ENCODE assay signal across 8 cellular contexts in the genomic region with DNA sequence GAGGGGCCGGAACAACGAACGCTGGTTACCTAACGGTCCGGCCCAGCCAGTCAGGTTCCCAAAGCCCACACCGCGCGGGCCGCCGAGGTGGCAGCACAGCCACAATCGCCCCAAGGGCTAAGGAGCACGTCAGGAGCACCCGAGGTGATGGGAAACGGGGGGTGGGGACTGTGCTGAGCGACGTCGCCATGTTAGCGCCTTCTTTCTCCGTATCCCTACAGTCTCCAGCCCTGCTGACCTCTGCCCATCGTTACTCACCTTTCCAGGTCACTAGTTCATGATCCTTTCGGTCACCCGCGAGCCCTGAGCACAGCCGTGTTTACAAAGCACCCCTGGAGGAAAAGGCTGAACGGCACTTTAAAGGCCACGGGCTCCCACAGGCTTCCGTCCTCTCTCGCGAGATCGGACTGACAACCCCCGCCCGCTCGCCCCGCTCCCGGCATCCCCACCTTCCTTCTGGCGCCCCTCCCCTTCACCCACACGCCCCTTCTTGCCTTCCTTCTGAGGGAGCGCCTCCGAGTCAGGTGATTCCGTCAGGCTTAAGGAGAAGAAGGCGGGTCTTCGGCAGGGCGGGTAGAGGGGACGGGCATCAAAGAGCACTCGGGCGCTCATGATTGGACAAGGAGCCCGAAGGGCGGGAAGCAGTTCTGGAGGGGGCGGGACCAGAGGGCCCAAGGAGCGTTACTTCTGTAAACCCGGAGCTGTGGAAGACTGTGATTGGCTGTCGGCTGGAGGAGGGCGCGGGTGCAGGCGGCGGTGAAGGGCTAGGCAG. TPM values are rescaled to one million over a fixed set of nuclear protein-coding genes. Genes with fewer than 3 reads are reported as not detected.
DNase-seq lines count a peak whose midpoint lies in the region; ATAC-seq and TF ChIP-seq lines count a peak whose summit lies in the region.

A gene with protein sequence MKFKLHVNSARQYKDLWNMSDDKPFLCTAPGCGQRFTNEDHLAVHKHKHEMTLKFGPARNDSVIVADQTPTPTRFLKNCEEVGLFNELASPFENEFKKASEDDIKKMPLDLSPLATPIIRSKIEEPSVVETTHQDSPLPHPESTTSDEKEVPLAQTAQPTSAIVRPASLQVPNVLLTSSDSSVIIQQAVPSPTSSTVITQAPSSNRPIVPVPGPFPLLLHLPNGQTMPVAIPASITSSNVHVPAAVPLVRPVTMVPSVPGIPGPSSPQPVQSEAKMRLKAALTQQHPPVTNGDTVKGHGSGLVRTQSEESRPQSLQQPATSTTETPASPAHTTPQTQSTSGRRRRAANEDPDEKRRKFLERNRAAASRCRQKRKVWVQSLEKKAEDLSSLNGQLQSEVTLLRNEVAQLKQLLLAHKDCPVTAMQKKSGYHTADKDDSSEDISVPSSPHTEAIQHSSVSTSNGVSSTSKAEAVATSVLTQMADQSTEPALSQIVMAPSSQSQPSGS (minus strand): TSS at position 412 of the 772 bp plus-strand sequence. CDS start 31,760 bp downstream, outside the sequence.

- H3K4me1 ChIP-seq in suprapubic skin, result peaks cover 14% of the 10 kb centered on the region

- H3K27ac Mint-ChIP-seq in activated naive CD4-positive, alpha-beta T cell treated with anti-CD3 and anti-CD28 coated beads, Interleukin-2, amount 50 U/mL, for 72 hours, result peak within 1 kb of the TSS; percentile 95 to 100

- peak within 1 kb of the TSS; percentile 94 for H3K27ac ChIP-seq in suprapubic skin

- peak; percentile 97 for ATAC-seq in HG02610 (IDR thresholded peaks at IDR 0.05; ENCODE audit: unreplicated experiment)
- ATAC-seq in activated naive CD4-positive, alpha-beta T cell treated with anti-CD3 and anti-CD28 coated beads, Interleukin-2, amount 50 U/mL, for 72 hours, result peak; percentile 92 to 93

- peak within 1 kb of the TSS; percentile 91 for H3K4me3 ChIP-seq in GM08714 (ENCODE audit: low read length)
- H3K4me3 ChIP-seq in suprapubic skin, result peak within 1 kb of the TSS; percentile 86

- H3K36me3 ChIP-seq in suprapubic skin, result no peaks in the 10 kb centered on the region

- no peaks in the 10 kb centered on the region for H3K9me3 ChIP-seq in suprapubic skin

- under 1% methylated on average over 43 of the region's 56 CpGs for WGBS in suprapubic skin

- TF ChIP-seq EP300 in suprapubic skin (IDR thresholded peaks at IDR 0.05), result no peak

- H3K27me3 ChIP-seq in suprapubic skin, result no peaks in the 10 kb centered on the region

- peak; percentile 97 for DNase-seq in NCI-H1092 treated with DMSO at 0.1 percent for 48 hours (lab: John Stamatoyannopoulos, UW)
- DNase-seq in SKM-1 (lab: John Stamatoyannopoulos, UW; ENCODE audit: unreplicated experiment), result peak; percentile 98
- peak; percentile 92 to 98 for DNase-seq in activated naive CD4-positive, alpha-beta T cell treated with anti-CD3 and anti-CD28 coated beads, Interleukin-2, amount 50 U/mL, for 72 hours (ENCODE audit: low spot score in 2 of 2)
- peak; percentile 98 for DNase-seq in globus pallidus (ENCODE audit: low spot score)
- peak; percentile 64 to 99 (median 96) for DNase-seq in nucleus accumbens (lab: John Stamatoyannopoulos, UW)
- DNase-seq in suprapubic skin (ENCODE audit: low spot score in 2 of 2), result peak; percentile 99

- H3K9me3 Mint-ChIP-seq in activated naive CD4-positive, alpha-beta T cell treated with anti-CD3 and anti-CD28 coated beads, Interleukin-2, amount 50 U/mL, for 72 hours, result no peaks in the 10 kb centered on the region

- peaks cover 14 to 19% of the 10 kb centered on the region in 2 donors for H3K36me3 Mint-ChIP-seq in activated naive CD4-positive, alpha-beta T cell treated with anti-CD3 and anti-CD28 coated beads, Interleukin-2, amount 50 U/mL, for 72 hours

- TF ChIP-seq CTCF in suprapubic skin (IDR thresholded peaks at IDR 0.05), result no peak

- peak; percentile 35 for TF ChIP-seq POLR2A in suprapubic skin (IDR thresholded peaks at IDR 0.05)

RNA-seq across cellular contexts. Expression of the gene that starts here (rescaled TPM):
- 10 to 100 TPM; 61.3 to 77.3 TPM for total RNA-seq in activated naive CD4-positive, alpha-beta T cell treated with anti-CD3 and anti-CD28 coated beads, Interleukin-2, amount 50 U/mL, for 72 hours
- total RNA-seq in suprapubic skin, result 10 to 100 TPM; 22.3 to 46.9 (median 27.0) TPM

Comparison
In these comparisons a context has a peak if more than half of its experiments do, and no peak if none do; other contexts are left out.
1. Peak in every context shown above with its lines: DNase-seq, ATAC-seq, H3K4me3 ChIP-seq and H3K27ac ChIP-seq.